Comparison of ENCODE assay signal across 22 cellular contexts in genomic region chr1:9207715-9208114, GRCh38.
"Had no signal": no experiment of that assay in that cellular context is flagged by ENCODE, and none has a peak within 500 bp of the region (broad histone marks: within the 10 kb centered on the region; RNA-seq: fewer than 3 reads in every experiment).

No MANE protein-coding gene starts in this region.

- H3K9me3 Mint-ChIP-seq: activated CD4-positive, alpha-beta memory T cell treated with anti-CD3 and anti-CD28 coated beads for 36 hours; activated naive CD4-positive, alpha-beta T cell treated with anti-CD3 and anti-CD28 coated beads for 36 hours; activated naive CD8-positive, alpha-beta T cell treated with anti-CD3 and anti-CD28 coated beads, Interleukin-2, amount 10 ng/mL, durations not matched to agents 7 days and 5 days; dendritic cell treated with granulocyte-macrophage colony-stimulating factor and Interleukin-4, amounts not matched to agents 40 ng/mL and 50 ng/mL, for 4 days; mesothelial cell of epicardium; naive thymus-derived CD8-positive, alpha-beta T cell; type B pancreatic cell had no signal

- H3K27ac Mint-ChIP-seq: activated CD4-positive, alpha-beta memory T cell treated with anti-CD3 and anti-CD28 coated beads for 36 hours; activated naive CD4-positive, alpha-beta T cell treated with anti-CD3 and anti-CD28 coated beads for 36 hours; activated naive CD8-positive, alpha-beta T cell treated with anti-CD3 and anti-CD28 coated beads, Interleukin-2, amount 10 ng/mL, durations not matched to agents 7 days and 5 days; dendritic cell treated with granulocyte-macrophage colony-stimulating factor and Interleukin-4, amounts not matched to agents 40 ng/mL and 50 ng/mL, for 4 days; mesothelial cell of epicardium; naive thymus-derived CD8-positive, alpha-beta T cell; progenitor cell of endocrine pancreas; type B pancreatic cell had no signal

- DNase-seq: activated CD4-positive, alpha-beta T cell treated with anti-CD3 and anti-CD28 coated beads for 48 hours; activated CD4-positive, CD25-positive, alpha-beta regulatory T cell; activated effector memory CD4-positive, alpha-beta T cell treated with Interleukin-2 at 50 U/mL for 16 hours; activated naive CD4-positive, alpha-beta T cell treated with anti-CD3 and anti-CD28 coated beads for 36 hours; activated naive CD8-positive, alpha-beta T cell treated with anti-CD3 and anti-CD28 coated beads, Interleukin-2, amount 10 ng/mL, durations not matched to agents 7 days and 5 days; activated T-cell treated with anti-CD3 and anti-CD28 coated beads, Interleukin-2, amount 50 U/mL, for 48 hours; amniotic stem cell; effector CD4-positive, alpha-beta T cell; naive thymus-derived CD8-positive, alpha-beta T cell; retina; spleen; stimulated activated CD4-positive, alpha-beta T cell treated with anti-CD3 and anti-CD28 coated beads, Interleukin-4, amount 100 ng/mL, for 1 hour; stimulated activated naive CD4-positive, alpha-beta T cell; testis had no signal

- H3K4me3 ChIP-seq: cardiac muscle cell, spleen, testis, vagina had no signal

- H3K4me3 Mint-ChIP-seq: activated CD4-positive, alpha-beta memory T cell treated with anti-CD3 and anti-CD28 coated beads for 36 hours; activated naive CD4-positive, alpha-beta T cell treated with anti-CD3 and anti-CD28 coated beads for 36 hours; activated naive CD8-positive, alpha-beta T cell treated with anti-CD3 and anti-CD28 coated beads, Interleukin-2, amount 10 ng/mL, durations not matched to agents 7 days and 5 days; dendritic cell treated with granulocyte-macrophage colony-stimulating factor and Interleukin-4, amounts not matched to agents 40 ng/mL and 50 ng/mL, for 4 days; mesothelial cell of epicardium; naive thymus-derived CD8-positive, alpha-beta T cell; type B pancreatic cell had no signal

- ATAC-seq: left lobe of liver; naive thymus-derived CD8-positive, alpha-beta T cell had no signal

- H3K36me3 Mint-ChIP-seq: activated CD4-positive, alpha-beta memory T cell treated with anti-CD3 and anti-CD28 coated beads for 36 hours; activated naive CD8-positive, alpha-beta T cell treated with anti-CD3 and anti-CD28 coated beads, Interleukin-2, amount 10 ng/mL, durations not matched to agents 7 days and 5 days; mesothelial cell of epicardium; type B pancreatic cell had no signal
